Comparison of ENCODE assay signal across 24 cellular contexts in the genomic region with DNA sequence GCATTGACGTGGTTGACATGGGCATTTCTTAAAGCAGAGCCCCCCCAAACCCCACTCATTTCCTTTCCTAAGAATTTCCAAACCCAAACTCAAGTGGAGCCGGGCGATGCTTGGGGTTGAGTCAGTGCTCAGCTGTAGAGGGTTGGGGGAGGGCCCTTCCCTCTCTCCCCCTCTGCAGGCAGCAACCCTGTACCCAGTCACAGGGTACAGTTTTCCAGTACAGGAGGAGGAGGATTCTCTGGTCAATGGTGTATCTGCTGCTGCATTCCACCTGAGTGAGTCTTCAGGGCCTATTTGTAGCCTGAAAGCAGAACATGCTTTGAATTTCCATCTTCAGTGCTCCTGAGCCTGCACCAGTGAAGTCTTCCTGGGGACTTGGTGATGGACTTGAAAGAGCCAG. TPM values are rescaled to one million over a fixed set of nuclear protein-coding genes. Genes with fewer than 3 reads are reported as not detected.
DNase-seq lines count a peak whose midpoint lies in the region; ATAC-seq and TF ChIP-seq lines count a peak whose summit lies in the region.
"Had no signal": no experiment of that assay in that cellular context is flagged by ENCODE, and none has a peak within 500 bp of the region (broad histone marks: within the 10 kb centered on the region; RNA-seq: fewer than 3 reads in every experiment).

No MANE protein-coding gene starts in this region.

- H3K9ac ChIP-seq in PC-3 (ENCODE audit: low read length), result no peak overlapping the region
- peak overlapping the region; percentile 9 for H3K9ac ChIP-seq in trophoblast cell (ENCODE audit: low read length)

- H2AFZ ChIP-seq in PC-3 (ENCODE audit: low read length), result no peak overlapping the region
- H2AFZ ChIP-seq in trophoblast cell (ENCODE audit: insufficient read depth, low read length, poor library complexity), result no peak overlapping the region

- no peak for TF ChIP-seq EP300 in upper lobe of left lung (IDR thresholded peaks at IDR 0.05)

- peaks cover 1% of the 10 kb centered on the region for H3K79me1 ChIP-seq in trophoblast cell (ENCODE audit: low read length)

- H2BK120ac ChIP-seq in trophoblast cell (ENCODE audit: insufficient read depth, low read length, poor library complexity), result no peak overlapping the region

- H3K9me2 ChIP-seq in PC-3 (replicated peaks; ENCODE audit: low read length), result no peaks in the 10 kb centered on the region

- no peak overlapping the region for H3K18ac ChIP-seq in trophoblast cell (ENCODE audit: low read length)

- no peaks in the 10 kb centered on the region for H3K79me2 ChIP-seq in PC-3 (ENCODE audit: low read length)
- H3K79me2 ChIP-seq in trophoblast cell (ENCODE audit: control insufficient read depth, insufficient read depth, low read length, poor library complexity), result no peaks in the 10 kb centered on the region

- CTCF ChIA-PET in PC-3 (lab: Charles Lee), result no interaction called here

- H3K4me2 ChIP-seq in PC-3 (ENCODE audit: low read length) (peak overlapping the region; percentile 73), trophoblast cell (ENCODE audit: low read length) (no peak overlapping the region)

- no peak for TF ChIP-seq POLR2A in upper lobe of left lung (IDR thresholded peaks at IDR 0.05)

- H3K27ac Mint-ChIP-seq in type B pancreatic cell, result no peak overlapping the region

- no peak overlapping the region for H2BK12ac ChIP-seq in trophoblast cell (ENCODE audit: low read length)

- H4K20me1 ChIP-seq in PC-3 (ENCODE audit: low read length), result no peaks in the 10 kb centered on the region

- POLR2A ChIA-PET in PC-3 (lab: Charles Lee; ENCODE audit: unreplicated experiment), result no interaction called here

- H3K9me3 ChIP-seq in PC-3 (ENCODE audit: low read length), result no peaks in the 10 kb centered on the region
- H3K9me3 ChIP-seq in trophoblast cell (ENCODE audit: insufficient read depth, low read depth, low read length), result no peaks in the 10 kb centered on the region
- H3K9me3 ChIP-seq in upper lobe of left lung, result no peaks in the 10 kb centered on the region
- H3K9me3 ChIP-seq: BE2C, sigmoid colon had no signal

- peaks cover 38% of the 10 kb centered on the region for H3K27me3 Mint-ChIP-seq in type B pancreatic cell

- H3K27ac ChIP-seq in PC-3 (ENCODE audit: low read length) (no peak overlapping the region), foreskin keratinocyte (no peak overlapping the region), trophoblast cell (ENCODE audit: low read depth, low read length) (no peak overlapping the region), upper lobe of left lung (no peak overlapping the region)
- H3K27ac ChIP-seq: coronary artery, SK-N-MC had no signal

- intact Hi-C loops in PC-3 (cut with micrococcal nuclease), result no loop called here

- no peaks in the 10 kb centered on the region for H3K9me3 Mint-ChIP-seq in type B pancreatic cell

- no peaks in the 10 kb centered on the region for H3K27me3 ChIP-seq in PC-3 (ENCODE audit: low read length)
- no peaks in the 10 kb centered on the region for H3K27me3 ChIP-seq in foreskin keratinocyte
- no peaks in the 10 kb centered on the region for H3K27me3 ChIP-seq in trophoblast cell (ENCODE audit: insufficient read depth, low read length)
- H3K27me3 ChIP-seq in upper lobe of left lung, result no peaks in the 10 kb centered on the region
- H3K27me3 ChIP-seq: sigmoid colon had no signal

- H3F3A ChIP-seq in PC-3 (ENCODE audit: low read length, unreplicated experiment), result no peaks in the 10 kb centered on the region

- H3K4me3 Mint-ChIP-seq in type B pancreatic cell, result no peak overlapping the region

- H3K4me3 ChIP-seq in PC-3 (ENCODE audit: low read length) (no peak overlapping the region), trophoblast cell (ENCODE audit: low read depth, low read length) (no peak overlapping the region), upper lobe of left lung (no peak overlapping the region)
- H3K4me3 ChIP-seq: coronary artery, GM12878, sigmoid colon, SK-N-MC had no signal

- H4K8ac ChIP-seq in trophoblast cell (ENCODE audit: low read depth, low read length), result no peak overlapping the region

- no peak for ATAC-seq in PC-3
- peak; percentile 75 for ATAC-seq in foreskin keratinocyte
- no peak for ATAC-seq in upper lobe of left lung (ENCODE audit: low FRiP score in 2 of 2)
- no peak for ATAC-seq in HG03139 (IDR thresholded peaks at IDR 0.05; ENCODE audit: unreplicated experiment)
- ATAC-seq in HG03520 (IDR thresholded peaks at IDR 0.05; ENCODE audit: unreplicated experiment), result no peak
- ATAC-seq: GM12878 had no signal

- H4K91ac ChIP-seq in trophoblast cell (ENCODE audit: low read depth, low read length), result no peak overlapping the region

- H3K4me1 Mint-ChIP-seq in type B pancreatic cell (ENCODE audit: unreplicated experiment), result peaks cover 14% of the 10 kb centered on the region

- H3K4ac ChIP-seq in trophoblast cell (ENCODE audit: low read depth, low read length), result no peak overlapping the region

- BruUV-seq in PC-3 (replicated peaks; lab: Mats Ljungman, UMichigan), result no TSS peak

- TF ChIP-seq CTCF in PC-3 (conservative IDR thresholded peaks at IDR 0.05; ENCODE audit: low read depth, low read length), result no peak
- no peak for TF ChIP-seq CTCF in foreskin keratinocyte (conservative IDR thresholded peaks at IDR 0.05)
- TF ChIP-seq CTCF in upper lobe of left lung (IDR thresholded peaks at IDR 0.05), result no peak
- TF ChIP-seq CTCF in type B pancreatic cell (conservative IDR thresholded peaks at IDR 0.05), result no peak

- no peaks in the 10 kb centered on the region for H3K36me3 ChIP-seq in PC-3 (ENCODE audit: low read depth, low read length)
- H3K36me3 ChIP-seq in trophoblast cell (ENCODE audit: control insufficient read depth in 1 of 2, insufficient read depth in 2 of 2, low read length in 2 of 2), result peaks cover 0 to 4% of the 10 kb centered on the region in 2 experiments
- H3K36me3 ChIP-seq in upper lobe of left lung, result no peaks in the 10 kb centered on the region
- H3K36me3 ChIP-seq: BE2C had no signal

- no peak overlapping the region for H4K12ac ChIP-seq in trophoblast cell (ENCODE audit: low read depth, low read length)

- H2AK5ac ChIP-seq in trophoblast cell (ENCODE audit: low read length), result no peak overlapping the region

- no peak overlapping the region for H3K23ac ChIP-seq in trophoblast cell (ENCODE audit: low read length)

- H2BK5ac ChIP-seq in trophoblast cell (ENCODE audit: low read depth, low read length, poor library complexity), result no peak overlapping the region

- no CpG with 5 or more reads among the region's 3 CpGs for WGBS in trophoblast cell (ENCODE audit: extremely low coverage, insufficient coverage, insufficient read length)
- WGBS in upper lobe of left lung, 2 donors, result 86 to 89% methylated on average over 1 to 3 of the region's 3 CpGs

- peak; percentile 37 for DNase-seq in ELR (ENCODE audit: low read depth)
- peak; percentile 29 for DNase-seq in PC-3
- peak; percentile 69 to 84 for DNase-seq in foreskin keratinocyte
- DNase-seq in trophoblast cell, result peak; percentile 16 to 37
- no peak for DNase-seq in upper lobe of left lung
- no peak for DNase-seq in type B pancreatic cell (ENCODE audit: extremely low spot score, unreplicated experiment)
- DNase-seq: activated CD4-positive, alpha-beta T cell treated with anti-CD3 and anti-CD28 coated beads for 4 hours; activated CD8-positive, alpha-beta memory T cell treated with anti-CD3 and anti-CD28 coated beads, Interleukin-2, amount 50 U/mL, for 4 hours; activated gamma-delta T cell; amygdala; BE2C; glutamatergic neuron; NCI-H2081; NCI-H524; nucleus accumbens; sigmoid colon; stimulated activated CD4-positive, alpha-beta T cell treated with anti-CD3 and anti-CD28 coated beads, Interleukin-2, amount 100 ng/mL, for 48 hours; substantia nigra had no signal

- no peaks in the 10 kb centered on the region for H3K36me3 Mint-ChIP-seq in type B pancreatic cell

- no peak overlapping the region for H3K14ac ChIP-seq in trophoblast cell (ENCODE audit: low read length)

- H3K4me1 ChIP-seq in PC-3 (ENCODE audit: insufficient read depth, low read length), result peaks cover 39% of the 10 kb centered on the region
- H3K4me1 ChIP-seq in foreskin keratinocyte, result peaks cover 26% of the 10 kb centered on the region
- peaks cover 6 to 21% of the 10 kb centered on the region in 2 experiments for H3K4me1 ChIP-seq in trophoblast cell (ENCODE audit: control insufficient read depth in 1 of 2, insufficient read depth in 2 of 2, low read length in 2 of 2)
- peaks cover 3 to 27% (median 18%) of the 10 kb centered on the region in 4 donors for H3K4me1 ChIP-seq in upper lobe of left lung
- H3K4me1 ChIP-seq: BE2C had no signal

RNA-seq across cellular contexts. Expression of a gene that starts 55.8 kb away (rescaled TPM):
- 0.36 and 0.46 TPM in 2 replicates for total RNA-seq in PC-3 (2014; rRNA removed)
- 0.25 and 0.37 TPM in 2 replicates for total RNA-seq in foreskin keratinocyte
- 0.17 and 0.24 TPM in 2 replicates for polyA plus RNA-seq in foreskin keratinocyte
- 5.6 and 6.3 TPM in 2 replicates for polyA plus RNA-seq in trophoblast cell (2013)
- total RNA-seq in upper lobe of left lung, result 10 to 100 TPM; 28.5 to 49.2 (median 38.2) TPM
- total RNA-seq in type B pancreatic cell (ENCODE audit: low replicate concordance), result 3.0 and 4.1 TPM in 2 replicates
- total RNA-seq: GM12878, OCI-LY7 had no signal
- polyA plus RNA-seq: GM12878 had no signal

Comparison
In these comparisons a context has a peak if more than half of its experiments do, and no peak if none do; other contexts are left out.
1. DNase-seq: peak in ELR (single experiment), PC-3 (single experiment), foreskin keratinocyte (2 of 2) and trophoblast cell (2 of 2); none in upper lobe of left lung (0 of 2) and type B pancreatic cell (single experiment).